In genomic region chr17:70168044-70168978, GRCh38 we compare ENCODE assay signal across 8 cellular contexts. TPM values are rescaled to one million over a fixed set of nuclear protein-coding genes. Genes with fewer than 3 reads are reported as not detected.
DNase-seq lines count a peak whose midpoint lies in the region; ATAC-seq and TF ChIP-seq lines count a peak whose summit lies in the region.

No MANE protein-coding gene starts in this region.

- peak; percentile 56 for TF ChIP-seq CTCF in RWPE2 (IDR thresholded peaks at IDR 0.05; ENCODE audit: poor library complexity, severe bottlenecking)
- peak; percentile 50 to 52 for TF ChIP-seq CTCF in left lung (IDR thresholded peaks at IDR 0.05)

- peaks cover 16% of the 10 kb centered on the region for H4K20me1 ChIP-seq in BLaER1

- peaks cover 40% of the 10 kb centered on the region for H3K4me1 ChIP-seq in BLaER1
- peaks cover 8% of the 10 kb centered on the region for H3K4me1 ChIP-seq in RWPE2 (ENCODE audit: insufficient read depth, poor library complexity, severe bottlenecking)
- H3K4me1 ChIP-seq in duodenal mucosa (ENCODE audit: control insufficient read depth in 1 of 2, insufficient read depth in 2 of 2, low read length in 2 of 2) = peaks cover 7 to 18% of the 10 kb centered on the region in 2 donors
- H3K4me1 ChIP-seq in left lung = peaks cover 0 to 36% of the 10 kb centered on the region in 2 donors

- no peaks in the 10 kb centered on the region for H3K27me3 ChIP-seq in BLaER1
- peaks cover 35% of the 10 kb centered on the region for H3K27me3 ChIP-seq in RWPE2 (ENCODE audit: insufficient read depth, poor library complexity, severe bottlenecking)
- peaks cover 2 to 6% of the 10 kb centered on the region in 2 donors for H3K27me3 ChIP-seq in duodenal mucosa (ENCODE audit: control insufficient read depth in 1 of 2, insufficient read depth in 2 of 2, low read length in 2 of 2)
- H3K27me3 ChIP-seq in left lung = peaks cover 0 to 13% of the 10 kb centered on the region in 2 donors

- peaks cover 17% of the 10 kb centered on the region for H3K4me1 Mint-ChIP-seq in stimulated activated naive CD8-positive, alpha-beta T cell treated with anti-CD3 and anti-CD28 coated beads, Interleukin-15, Interleukin-2, amounts not matched to agents 100 ng/mL and 50 ng/mL, for 24 hours (ENCODE audit: low read depth)

- H3K9me3 Mint-ChIP-seq in stimulated activated naive CD8-positive, alpha-beta T cell treated with anti-CD3 and anti-CD28 coated beads, Interleukin-15, Interleukin-2, amounts not matched to agents 100 ng/mL and 50 ng/mL, for 24 hours = no peaks in the 10 kb centered on the region

- H3K36me3 Mint-ChIP-seq in stimulated activated naive CD8-positive, alpha-beta T cell treated with anti-CD3 and anti-CD28 coated beads, Interleukin-15, Interleukin-2, amounts not matched to agents 100 ng/mL and 50 ng/mL, for 24 hours (ENCODE audit: low read depth) = no peaks in the 10 kb centered on the region

- peak overlapping the region; percentile 76 for H3K4me2 ChIP-seq in BLaER1

- H3K27ac ChIP-seq in BLaER1 = peak overlapping the region; percentile 97
- no peak overlapping the region for H3K27ac ChIP-seq in RWPE2 (ENCODE audit: poor library complexity, severe bottlenecking)
- peak overlapping the region; percentile 26 for H3K27ac ChIP-seq in duodenal mucosa (ENCODE audit: low read depth, low read length)
- H3K27ac ChIP-seq in left lung = peak overlapping the region; percentile 90 to 98

- peak overlapping the region; percentile 93 for H3K9ac ChIP-seq in BLaER1
- peak overlapping the region; percentile 60 to 69 for H3K9ac ChIP-seq in duodenal mucosa (ENCODE audit: low read depth in 1 of 2, low read length in 2 of 2)

- DNase-seq in RWPE2 (ENCODE audit: low spot score) (no peak), left lung (peak; percentile 73 to 77)

- H3K4me3 ChIP-seq in BLaER1 (peak overlapping the region; percentile 75), RWPE2 (ENCODE audit: severe bottlenecking) (peak overlapping the region; percentile 30), duodenal mucosa (ENCODE audit: low read depth in 1 of 2, low read length in 2 of 2) (peak overlapping the region; percentile 76 to 86), left lung (peak overlapping the region; percentile 53 to 66)

- H3K9me3 ChIP-seq in BLaER1 (no peaks in the 10 kb centered on the region), RWPE2 (ENCODE audit: severe bottlenecking) (no peaks in the 10 kb centered on the region), duodenal mucosa (ENCODE audit: control insufficient read depth in 1 of 2, low read length in 2 of 2) (no peaks in the 10 kb centered on the region), left lung (no peaks in the 10 kb centered on the region)

- no peaks in the 10 kb centered on the region for H3K36me3 ChIP-seq in BLaER1
- no peaks in the 10 kb centered on the region for H3K36me3 ChIP-seq in RWPE2 (ENCODE audit: low read depth)
- no peaks in the 10 kb centered on the region for H3K36me3 ChIP-seq in duodenal mucosa (ENCODE audit: control insufficient read depth in 1 of 2, insufficient read depth in 2 of 2, low read length in 2 of 2)
- no peaks in the 10 kb centered on the region for H3K36me3 ChIP-seq in left lung

- intact Hi-C loops in left lung (cut with DNase I) = no loop called here

- H3K4me3 Mint-ChIP-seq in stimulated activated naive CD8-positive, alpha-beta T cell treated with anti-CD3 and anti-CD28 coated beads, Interleukin-15, Interleukin-2, amounts not matched to agents 100 ng/mL and 50 ng/mL, for 24 hours = peak overlapping the region; percentile 75

- H3K27ac Mint-ChIP-seq in stimulated activated naive CD8-positive, alpha-beta T cell treated with anti-CD3 and anti-CD28 coated beads, Interleukin-15, Interleukin-2, amounts not matched to agents 100 ng/mL and 50 ng/mL, for 24 hours = no peak overlapping the region

- ATAC-seq in GM18873 (IDR thresholded peaks at IDR 0.05; ENCODE audit: low FRiP score, unreplicated experiment) (peak; percentile 16), HG03469 (IDR thresholded peaks at IDR 0.05; ENCODE audit: unreplicated experiment) (peak; percentile 7), RWPE2 (ENCODE audit: low read depth) (peak; percentile 53), left lung (peak; percentile 70), HG03196 (IDR thresholded peaks at IDR 0.05; ENCODE audit: unreplicated experiment) (no peak)

- peaks cover 67% of the 10 kb centered on the region for H3K27me3 Mint-ChIP-seq in stimulated activated naive CD8-positive, alpha-beta T cell treated with anti-CD3 and anti-CD28 coated beads, Interleukin-15, Interleukin-2, amounts not matched to agents 100 ng/mL and 50 ng/mL, for 24 hours

RNA-seq across cellular contexts. Expression of gene KCNJ2, which starts 1.0 kb away (rescaled TPM):
- total RNA-seq in left lung = 10 to 100 TPM; 14.6 to 25.3 TPM

Comparison
In these comparisons a context has a peak if more than half of its experiments do, and no peak if none do; other contexts are left out.
1. H3K4me3 ChIP-seq: peak in every context shown above with its lines; median percentile 81 in duodenal mucosa; 75 in BLaER1; 60 in left lung; 30 in RWPE2.